22 cellular contexts compared by ENCODE assay signal in genomic region chr3:110710156-110710555, GRCh38.
"Had no signal": no experiment of that assay in that cellular context is flagged by ENCODE, and none has a peak within 500 bp of the region (broad histone marks: within the 10 kb centered on the region; RNA-seq: fewer than 3 reads in every experiment).

No MANE protein-coding gene starts in this region.

- H3K36me3 ChIP-seq: adrenal gland had no signal

- H3K9me3 ChIP-seq: adrenal gland, body of pancreas had no signal

- H3K4me1 Mint-ChIP-seq: activated CD4-positive, alpha-beta T cell treated with anti-CD3 and anti-CD28 coated beads for 36 hours; activated naive CD8-positive, alpha-beta T cell treated with anti-CD3 and anti-CD28 coated beads, Interleukin-2, amount 10 ng/mL, durations not matched to agents 7 days and 5 days; T-helper 17 cell had no signal

- DNase-seq: activated CD4-positive, alpha-beta T cell treated with anti-CD3 and anti-CD28 coated beads for 36 hours; activated CD4-positive, alpha-beta T cell treated with anti-CD3 and anti-CD28 coated beads, Interleukin-2, amount 50 U/mL, for 4 hours; activated CD8-positive, alpha-beta memory T cell treated with anti-CD3 and anti-CD28 coated beads, Interleukin-2, amount 50 U/mL, for 48 hours; activated CD8-positive, alpha-beta T cell treated with anti-CD3 and anti-CD28 coated beads, Interleukin-2, amount 10 ng/mL, durations not matched to agents 7 days and 5 days; activated naive CD4-positive, alpha-beta T cell treated with anti-CD3 and anti-CD28 coated beads, Interleukin-2, amount 50 U/mL, for 16 hours; activated naive CD8-positive, alpha-beta T cell treated with anti-CD3 and anti-CD28 coated beads, Interleukin-2, amount 10 ng/mL, durations not matched to agents 7 days and 5 days; activated T-cell treated with anti-CD3 and anti-CD28 coated beads, Interleukin-2, amount 50 U/mL, for 1 hour; adrenal gland; aorta; central memory CD4-positive, alpha-beta T cell; Karpas-422; NCI-H1048; NCI-H146; NCI-H187 treated with DMSO at 0.1 percent for 48 hours; NCI-H2171 treated with DMSO at 0.1 percent for 48 hours; NCI-H226; NCI-H526; NCI-H82; SIG-M5; T-helper 17 cell; T-helper 9 cell had no signal

- H3K4me3 ChIP-seq: adrenal gland, body of pancreas had no signal

- H3K36me3 Mint-ChIP-seq: activated naive CD8-positive, alpha-beta T cell treated with anti-CD3 and anti-CD28 coated beads, Interleukin-2, amount 10 ng/mL, durations not matched to agents 7 days and 5 days had no signal

- H3K4me3 Mint-ChIP-seq: activated CD4-positive, alpha-beta T cell treated with anti-CD3 and anti-CD28 coated beads for 36 hours; activated CD8-positive, alpha-beta T cell treated with anti-CD3 and anti-CD28 coated beads, Interleukin-2, amount 10 ng/mL, durations not matched to agents 7 days and 5 days; activated naive CD8-positive, alpha-beta T cell treated with anti-CD3 and anti-CD28 coated beads, Interleukin-2, amount 10 ng/mL, durations not matched to agents 7 days and 5 days; T-helper 17 cell had no signal

- H3K27ac ChIP-seq: adrenal gland, body of pancreas had no signal

- H3K27ac Mint-ChIP-seq: activated CD4-positive, alpha-beta T cell treated with anti-CD3 and anti-CD28 coated beads for 36 hours; activated CD8-positive, alpha-beta T cell treated with anti-CD3 and anti-CD28 coated beads, Interleukin-2, amount 10 ng/mL, durations not matched to agents 7 days and 5 days; activated naive CD8-positive, alpha-beta T cell treated with anti-CD3 and anti-CD28 coated beads, Interleukin-2, amount 10 ng/mL, durations not matched to agents 7 days and 5 days; T-helper 17 cell had no signal

- H3K27me3 ChIP-seq: adrenal gland, body of pancreas had no signal

- H3K4me1 ChIP-seq: adrenal gland, body of pancreas had no signal
